ENCODE assay signal across 28 cellular contexts in the genomic region with DNA sequence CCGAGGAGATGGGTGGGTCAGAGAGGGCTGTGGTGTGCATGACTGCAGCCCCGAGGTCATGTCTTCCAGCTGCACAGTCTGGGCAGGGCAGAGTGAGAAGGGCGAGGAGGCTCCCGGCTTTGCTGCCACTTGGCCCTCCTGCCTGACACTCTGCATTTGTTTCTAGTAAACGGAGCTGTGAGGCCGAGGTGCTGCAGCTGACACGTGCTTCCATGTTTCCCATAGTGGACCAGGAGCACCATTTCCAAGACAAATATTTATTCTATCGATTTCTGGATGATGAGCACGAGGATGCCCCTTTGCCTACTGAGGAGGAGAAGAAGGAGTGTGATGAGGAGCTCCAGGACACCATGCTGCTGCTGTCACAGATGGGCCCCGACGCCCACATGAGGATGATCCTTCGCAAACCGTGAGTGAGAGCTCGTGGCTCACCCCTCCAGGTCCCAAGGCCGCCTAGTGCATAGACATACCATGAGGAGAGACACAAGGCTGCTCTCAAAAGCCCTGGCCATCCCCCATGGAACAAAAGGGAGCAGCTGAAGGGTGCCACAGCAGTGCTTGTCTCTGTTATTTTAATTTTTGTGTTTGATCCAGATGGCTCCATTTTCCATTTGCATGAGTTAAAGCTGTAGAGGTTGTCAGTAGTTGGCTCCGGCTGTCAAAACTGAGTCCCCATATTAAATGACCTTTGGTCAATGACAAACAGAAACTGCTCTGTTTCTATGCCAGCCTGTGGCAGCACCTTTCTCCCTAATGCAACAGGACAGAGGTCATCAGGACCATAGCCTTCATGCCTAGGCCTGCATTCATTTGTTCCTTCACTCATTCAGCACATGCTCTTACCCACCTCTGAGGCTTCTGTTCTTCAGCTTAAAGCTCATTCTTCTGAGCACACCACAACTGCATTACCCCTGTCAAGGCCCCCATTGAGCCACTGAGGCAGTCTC.
A peak's percentile ranks its signal among the peaks of the same experiment; 100 is the strongest.
DNase-seq lines count a peak whose midpoint lies in the region; ATAC-seq, FAIRE-seq and TF ChIP-seq lines count a peak whose summit lies in the region.
"Had no signal": no experiment of that assay in that cellular context is flagged by ENCODE, and none has a peak within 500 bp of the region (broad histone marks: within the 10 kb centered on the region; RNA-seq: fewer than 3 reads in every experiment).

No MANE protein-coding gene starts in this region.

- no peak for TF ChIP-seq RAD21 in HepG2 (CRISPR knock-in tag; IDR thresholded peaks at IDR 0.05)

- H3K4me2 ChIP-seq in astrocyte (ENCODE audit: low read length): peak overlapping the region; percentile 66
- H3K4me2 ChIP-seq in HepG2 (ENCODE audit: low read depth, low read length): peak overlapping the region; percentile 60

- H3K27ac Mint-ChIP-seq in astrocyte (ENCODE audit: unreplicated experiment): no peak overlapping the region
- H3K27ac Mint-ChIP-seq in stimulated activated memory B cell treated with anti-CD40 and anti-IgM and Interleukin-4, amounts not matched to agents 10 μg/mL and 1 μg/mL and 100 μg/mL, for 72 hours: no peak overlapping the region
- H3K27ac Mint-ChIP-seq: activated CD4-positive, alpha-beta memory T cell treated with anti-CD3 and anti-CD28 coated beads, Interleukin-2, amount 10 ng/mL, durations not matched to agents 7 days and 5 days; CD4-positive, alpha-beta T cell; stimulated activated effector memory CD8-positive, alpha-beta T cell treated with anti-CD3 and anti-CD28 coated beads, Interleukin-12 subunit alpha, Interleukin-12 subunit beta, amount 100 ng/mL, for 72 hours had no signal

- CTCF ChIA-PET in HepG2 (lab: Yijun Ruan, JAX; ENCODE audit: low intra/inter-chr PET ratio, low total read pairs) (no interaction called here), HEK293T (lab: Yijun Ruan, JAX) (no interaction called here)

- peaks cover 3% of the 10 kb centered on the region for H3K27me3 Mint-ChIP-seq in astrocyte (ENCODE audit: low read depth, unreplicated experiment)
- peaks cover 34% of the 10 kb centered on the region for H3K27me3 Mint-ChIP-seq in stimulated activated memory B cell treated with anti-CD40 and anti-IgM and Interleukin-4, amounts not matched to agents 10 μg/mL and 1 μg/mL and 100 μg/mL, for 72 hours
- H3K27me3 Mint-ChIP-seq: CD4-positive, alpha-beta T cell had no signal

- ATAC-seq in HepG2: peak; percentile 81
- peak; percentile 40 for ATAC-seq in stimulated activated memory B cell treated with anti-CD40 and anti-IgM and Interleukin-4, amounts not matched to agents 10 μg/mL and 1 μg/mL and 100 μg/mL, for 72 hours
- ATAC-seq: activated CD4-positive, CD25-positive, alpha-beta regulatory T cell treated with anti-CD3 and anti-CD28 coated beads, Interleukin-2, amount 50 U/mL, for 24 hours; HCT116; stimulated activated effector memory CD8-positive, alpha-beta T cell treated with anti-CD3 and anti-CD28 coated beads, Interleukin-12 subunit alpha, Interleukin-12 subunit beta, amount 100 ng/mL, for 72 hours had no signal

- H3K36me3 ChIP-seq in astrocyte (ENCODE audit: insufficient read depth, low read length) (no peaks in the 10 kb centered on the region), HepG2 (replicated peaks in 1 of 2; ENCODE audit: control insufficient read depth in 1 of 2, insufficient read depth in 2 of 2, low read length in 2 of 2) (no peaks in the 10 kb centered on the region), spleen (no peaks in the 10 kb centered on the region)
- H3K36me3 ChIP-seq: thoracic aorta had no signal

- H3K79me2 ChIP-seq in astrocyte (ENCODE audit: insufficient read depth, low read length) (no peaks in the 10 kb centered on the region), HepG2 (ENCODE audit: insufficient read depth, low read length) (no peaks in the 10 kb centered on the region)

- H3K27ac ChIP-seq in astrocyte (ENCODE audit: low read depth, low read length) (no peak overlapping the region), HepG2 (ENCODE audit: extremely low read length, insufficient read depth, low read length) (no peak overlapping the region), spleen (no peak overlapping the region)
- H3K27ac ChIP-seq: HL-60, psoas muscle, thoracic aorta had no signal

- H3K9me3 ChIP-seq in astrocyte (ENCODE audit: insufficient read depth, low read depth, low read length) (no peaks in the 10 kb centered on the region), HepG2 (ENCODE audit: low read length) (no peaks in the 10 kb centered on the region), spleen (no peaks in the 10 kb centered on the region)
- H3K9me3 ChIP-seq: psoas muscle, thoracic aorta had no signal

- in situ Hi-C loops in HepG2 (cut with HindIII; ENCODE audit: extremely low pct_ligation_motif_present, low pct_unique_long_range_greater_than_20kb): no loop called here

- H2AFZ ChIP-seq in astrocyte (ENCODE audit: low read depth, low read length) (no peak overlapping the region), HepG2 (ENCODE audit: low read length) (no peak overlapping the region)

- TF ChIP-seq EP300 in HepG2 (IDR thresholded peaks at IDR 0.05; ENCODE audit: low read depth in 2 of 2, low read length in 2 of 2): peak in 1 of 2 experiments; percentile 44; a peak in 2 of 4 replicates
- no peak for TF ChIP-seq EP300 in HepG2 (CRISPR knock-in tag; IDR thresholded peaks at IDR 0.05; ENCODE audit: borderline replicate concordance)

- H3K9ac ChIP-seq in astrocyte (ENCODE audit: low read length) (no peak overlapping the region), HepG2 (ENCODE audit: insufficient read depth, low read depth, low read length) (no peak overlapping the region; the same call in 1 of the 2 replicates)

- no peaks in the 10 kb centered on the region for H3K9me3 Mint-ChIP-seq in astrocyte (ENCODE audit: unreplicated experiment)
- no peaks in the 10 kb centered on the region for H3K9me3 Mint-ChIP-seq in stimulated activated memory B cell treated with anti-CD40 and anti-IgM and Interleukin-4, amounts not matched to agents 10 μg/mL and 1 μg/mL and 100 μg/mL, for 72 hours
- H3K9me3 Mint-ChIP-seq: activated CD4-positive, alpha-beta memory T cell treated with anti-CD3 and anti-CD28 coated beads, Interleukin-2, amount 10 ng/mL, durations not matched to agents 7 days and 5 days; CD4-positive, alpha-beta T cell; stimulated activated effector memory CD8-positive, alpha-beta T cell treated with anti-CD3 and anti-CD28 coated beads, Interleukin-12 subunit alpha, Interleukin-12 subunit beta, amount 100 ng/mL, for 72 hours had no signal

- H3K4me3 Mint-ChIP-seq in astrocyte (ENCODE audit: unreplicated experiment): no peak overlapping the region
- H3K4me3 Mint-ChIP-seq in stimulated activated memory B cell treated with anti-CD40 and anti-IgM and Interleukin-4, amounts not matched to agents 10 μg/mL and 1 μg/mL and 100 μg/mL, for 72 hours: no peak overlapping the region
- H3K4me3 Mint-ChIP-seq: activated CD4-positive, alpha-beta memory T cell treated with anti-CD3 and anti-CD28 coated beads, Interleukin-2, amount 10 ng/mL, durations not matched to agents 7 days and 5 days; CD4-positive, alpha-beta T cell; stimulated activated effector memory CD8-positive, alpha-beta T cell treated with anti-CD3 and anti-CD28 coated beads, Interleukin-12 subunit alpha, Interleukin-12 subunit beta, amount 100 ng/mL, for 72 hours had no signal

- no peaks in the 10 kb centered on the region for H3K27me3 ChIP-seq in astrocyte (ENCODE audit: insufficient read depth, low read length)
- peaks cover 0 to 2% of the 10 kb centered on the region in 2 experiments; a peak in 1 of 5 replicates for H3K27me3 ChIP-seq in HepG2 (ENCODE audit: control insufficient read depth in 1 of 2, insufficient read depth in 2 of 2, low read length in 2 of 2)
- H3K27me3 ChIP-seq in spleen (replicated peaks in 1 of 7): no peaks in the 10 kb centered on the region

- peak; percentile 56 for DNase-seq in NCI-H2029 treated with DMSO at 0.1 percent for 48 hours (lab: John Stamatoyannopoulos, UW)
- no peak for DNase-seq in astrocyte (ENCODE audit: low read depth)
- peak; percentile 66 for DNase-seq in HepG2 (ENCODE audit: low spot score)
- DNase-seq in HEK293T (ENCODE audit: extremely low spot score): no peak
- DNase-seq in stimulated activated CD4-positive, alpha-beta T cell treated with anti-CD3 and anti-CD28 coated beads, Interleukin-12 subunit alpha, Interleukin-12 subunit beta, amount 100 ng/mL, for 4 hours: no peak
- DNase-seq in spleen: no peak
- DNase-seq: activated CD4-positive, alpha-beta memory T cell treated with anti-CD3 and anti-CD28 coated beads, Interleukin-2, amount 10 ng/mL, durations not matched to agents 7 days and 5 days; activated effector memory CD4-positive, alpha-beta T cell treated with anti-CD3 and anti-CD28 coated beads, Interleukin-2, amount 50 U/mL, for 16 hours; activated T-cell treated with anti-CD3 and anti-CD28 coated beads for 4 hours; CD4-positive, alpha-beta T cell; cortex of kidney; DMS 273 treated with DMSO at 0.1 percent for 48 hours; NCI-H1092; NCI-H1930; NCI-H774; stimulated activated CD4-positive, alpha-beta T cell treated with anti-CD3 and anti-CD28 coated beads, Interleukin-2, amount 100 ng/mL, for 48 hours; SW 1271 had no signal

- no peak overlapping the region for H3K4me3 ChIP-seq in astrocyte (ENCODE audit: insufficient read depth, low read depth, low read length)
- H3K4me3 ChIP-seq in HepG2 (replicated peaks in 1 of 3; ENCODE audit: insufficient read depth in 1 of 3, low read depth in 2 of 3, low read length in 3 of 3): peak overlapping the region in 1 of 3 experiments; percentile 16; a peak in 1 of 6 replicates
- H3K4me3 ChIP-seq in spleen: no peak overlapping the region
- H3K4me3 ChIP-seq: psoas muscle, skin epidermis, thoracic aorta had no signal

- H3K4me1 Mint-ChIP-seq in astrocyte (ENCODE audit: low read depth, unreplicated experiment): peaks cover 18% of the 10 kb centered on the region
- peaks cover 6% of the 10 kb centered on the region for H3K4me1 Mint-ChIP-seq in stimulated activated memory B cell treated with anti-CD40 and anti-IgM and Interleukin-4, amounts not matched to agents 10 μg/mL and 1 μg/mL and 100 μg/mL, for 72 hours

- H4K20me1 ChIP-seq in astrocyte (ENCODE audit: insufficient read depth, low read length) (no peaks in the 10 kb centered on the region), HepG2 (ENCODE audit: insufficient read depth, low read length) (no peaks in the 10 kb centered on the region)

- no TSS peak for BruUV-seq in HepG2 (replicated peaks; lab: Mats Ljungman, UMichigan)

- WGBS in HepG2 (ENCODE audit: low lambda C conversion rate): 16% methylated on average over 13 of the region's 16 CpGs
- WGBS in spleen, 5 donors: 76 to 92% (median 85%) methylated on average over 16 of the region's 16 CpGs

- FAIRE-seq in astrocyte (lab: Jason Lieb, UNC) (no peak), HepG2 (lab: Jason Lieb, UNC) (peak; percentile 37)
- FAIRE-seq: bronchial epithelial cell, GM19239, keratinocyte had no signal

- TF ChIP-seq POLR2A in HepG2 (IDR thresholded peaks at IDR 0.05; ENCODE audit: insufficient read depth in 1 of 2, low read depth in 2 of 2, low read length in 2 of 2): no peak
- no peak for TF ChIP-seq POLR2A in spleen (IDR thresholded peaks at IDR 0.05)

- intact Hi-C loops in HepG2 (cut with micrococcal nuclease; ENCODE audit: unreplicated experiment): no loop called here
- intact Hi-C loops in spleen (cut with DNase I; ENCODE audit: low total_unique reads): no loop called here

- POLR2A ChIA-PET in HepG2 (lab: Yijun Ruan, JAX) (interaction anchor here (0.8 kb wide), 1 partner anchor 81 kb away, joined by 3 read pairs; no protein-coding TSS in a partner anchor), HEK293T (lab: Yijun Ruan, JAX) (no interaction called here)

- TF ChIP-seq CTCF in astrocyte (IDR thresholded peaks at IDR 0.05; ENCODE audit: insufficient read depth, low read depth, low read length) (no peak), HepG2 (CRISPR knock-in tag; IDR thresholded peaks at IDR 0.05) (0 out of 2 replicates have a peak, but pooled peaks have one; percentile 10), spleen (IDR thresholded peaks at IDR 0.05 in 8 of 11, conservative IDR thresholded peaks at IDR 0.05 in 3 of 11) (no peak)

- H3K4me1 ChIP-seq in astrocyte (ENCODE audit: insufficient read depth, low read length) (peaks cover 24% of the 10 kb centered on the region), HepG2 (ENCODE audit: insufficient read depth, low read length) (peaks cover 26% of the 10 kb centered on the region), spleen (peaks cover 0 to 9% (median 2%) of the 10 kb centered on the region in 6 donors)

- H3K36me3 Mint-ChIP-seq in astrocyte (ENCODE audit: low read depth, unreplicated experiment): no peaks in the 10 kb centered on the region
- no peaks in the 10 kb centered on the region for H3K36me3 Mint-ChIP-seq in stimulated activated memory B cell treated with anti-CD40 and anti-IgM and Interleukin-4, amounts not matched to agents 10 μg/mL and 1 μg/mL and 100 μg/mL, for 72 hours
- H3K36me3 Mint-ChIP-seq: stimulated activated effector memory CD8-positive, alpha-beta T cell treated with anti-CD3 and anti-CD28 coated beads, Interleukin-12 subunit alpha, Interleukin-12 subunit beta, amount 100 ng/mL, for 72 hours had no signal

Comparison
In these comparisons a context has a peak if more than half of its experiments do, and no peak if none do; other contexts are left out.
1. DNase-seq: peak in NCI-H2029 treated with DMSO at 0.1 percent for 48 hours (single experiment) and HepG2 (single experiment); none in astrocyte (single experiment), HEK293T (single experiment), stimulated activated CD4-positive, alpha-beta T cell treated with anti-CD3 and anti-CD28 coated beads, Interleukin-12 subunit alpha, Interleukin-12 subunit beta, amount 100 ng/mL, for 4 hours (single experiment) and spleen (single experiment).